17 cellular contexts compared by ENCODE assay signal in genomic region chr1:209363112-209363511, GRCh38.
A peak's percentile ranks its signal among the peaks of the same experiment; 100 is the strongest.
DNase-seq lines count a peak whose midpoint lies in the region; ATAC-seq and TF ChIP-seq lines count a peak whose summit lies in the region.
"Had no signal": no experiment of that assay in that cellular context is flagged by ENCODE, and none has a peak within 500 bp of the region (broad histone marks: within the 10 kb centered on the region; RNA-seq: fewer than 3 reads in every experiment).

No MANE protein-coding gene starts in this region.

- H3K4me3 ChIP-seq in GM23248 = no peak overlapping the region
- H3K4me3 ChIP-seq: SK-N-MC, upper lobe of right lung had no signal

- TF ChIP-seq CTCF in VCaP (conservative IDR thresholded peaks at IDR 0.05) (no peak), type B pancreatic cell (conservative IDR thresholded peaks at IDR 0.05) (no peak)

- 83 to 85% methylated on average over 4 of the region's 4 CpGs for WGBS in GM23248 (ENCODE audit: low coverage in 1 of 2, low lambda C conversion rate in 2 of 2, missing lambda C conversion rate in 2 of 2), 2 experiments

- H2AFZ ChIP-seq in GM23248 = no peak overlapping the region

- no peak overlapping the region for H3K9ac ChIP-seq in GM23248

- peaks cover 20% of the 10 kb centered on the region for H3F3A ChIP-seq in GM23248 (ENCODE audit: insufficient read depth)

- peaks cover 4% of the 10 kb centered on the region for H3K27me3 Mint-ChIP-seq in type B pancreatic cell

- peak overlapping the region; percentile 63 for H3K27ac ChIP-seq in VCaP
- H3K27ac ChIP-seq in GM23248 = no peak overlapping the region
- H3K27ac ChIP-seq: SK-N-MC, upper lobe of right lung had no signal

- peaks cover 15% of the 10 kb centered on the region; the same call in 1 of the 2 replicates for H3K4me1 ChIP-seq in GM23248 (ENCODE audit: insufficient read depth)
- H3K4me1 ChIP-seq: upper lobe of right lung had no signal

- H3K79me2 ChIP-seq in GM23248 (ENCODE audit: insufficient read depth) = no peaks in the 10 kb centered on the region

- DNase-seq in NCI-H345 (lab: John Stamatoyannopoulos, UW) (peak; percentile 37), NCI-H345 treated with DMSO at 0.1 percent for 48 hours (lab: John Stamatoyannopoulos, UW; ENCODE audit: unreplicated experiment) (no peak), iPS-NIHi7 (ENCODE audit: extremely low spot score) (peak; percentile 20), type B pancreatic cell (ENCODE audit: extremely low spot score, unreplicated experiment) (no peak), GM23248 (no peak)
- DNase-seq: ACHN; activated CD8-positive, alpha-beta T cell treated with anti-CD3 and anti-CD28 coated beads for 36 hours; Calu3; dermis blood vessel endothelial cell; nephron progenitor cell; stimulated activated CD4-positive, alpha-beta T cell treated with anti-CD3 and anti-CD28 coated beads, Interleukin-4, amount 100 ng/mL, for 4 hours; upper lobe of right lung had no signal

- no peaks in the 10 kb centered on the region for H3K9me2 ChIP-seq in GM23248 (ENCODE audit: insufficient read depth)

- peak overlapping the region; percentile 66 for H3K27ac Mint-ChIP-seq in type B pancreatic cell
- H3K27ac Mint-ChIP-seq: activated CD8-positive, alpha-beta T cell treated with anti-CD3 and anti-CD28 coated beads for 36 hours; nephron progenitor cell had no signal

- peaks cover 6% of the 10 kb centered on the region for H3K4me1 Mint-ChIP-seq in type B pancreatic cell (ENCODE audit: unreplicated experiment)

- no peak for ATAC-seq in GM21717 (IDR thresholded peaks at IDR 0.05; ENCODE audit: unreplicated experiment)
- ATAC-seq in GM19328 (IDR thresholded peaks at IDR 0.05; ENCODE audit: unreplicated experiment) = no peak
- ATAC-seq: activated CD8-positive, alpha-beta T cell treated with anti-CD3 and anti-CD28 coated beads for 36 hours; sciatic nerve; upper lobe of right lung had no signal

- no peak overlapping the region for H3K4me2 ChIP-seq in GM23248 (ENCODE audit: unreplicated experiment)

- H3K36me3 ChIP-seq in GM23248 (ENCODE audit: low read depth) = no peaks in the 10 kb centered on the region
- H3K36me3 ChIP-seq: upper lobe of right lung had no signal

- no peaks in the 10 kb centered on the region for H3K9me3 ChIP-seq in GM23248 (ENCODE audit: low read depth)
- H3K9me3 ChIP-seq: upper lobe of right lung had no signal

- no peaks in the 10 kb centered on the region for H3K27me3 ChIP-seq in GM23248 (replicated peaks; ENCODE audit: insufficient read depth)
- H3K27me3 ChIP-seq: upper lobe of right lung had no signal

- in situ Hi-C loops in GM23248 (cut with MboI) = no loop called here

- no peaks in the 10 kb centered on the region for H4K20me1 ChIP-seq in GM23248 (ENCODE audit: insufficient read depth)

- H3K9me3 Mint-ChIP-seq in type B pancreatic cell = no peaks in the 10 kb centered on the region
- H3K9me3 Mint-ChIP-seq: activated CD8-positive, alpha-beta T cell treated with anti-CD3 and anti-CD28 coated beads for 36 hours had no signal

- H3K36me3 Mint-ChIP-seq in type B pancreatic cell = no peaks in the 10 kb centered on the region

- H3K4me3 Mint-ChIP-seq in type B pancreatic cell = peak overlapping the region; percentile 35
- H3K4me3 Mint-ChIP-seq: activated CD8-positive, alpha-beta T cell treated with anti-CD3 and anti-CD28 coated beads for 36 hours; nephron progenitor cell had no signal

Comparison
In these comparisons a context has a peak if more than half of its experiments do, and no peak if none do; other contexts are left out.
1. DNase-seq: peak in NCI-H345 (single experiment) and iPS-NIHi7 (single experiment); none in NCI-H345 treated with DMSO at 0.1 percent for 48 hours (single experiment), type B pancreatic cell (single experiment) and GM23248 (single experiment).